In the genomic region with DNA sequence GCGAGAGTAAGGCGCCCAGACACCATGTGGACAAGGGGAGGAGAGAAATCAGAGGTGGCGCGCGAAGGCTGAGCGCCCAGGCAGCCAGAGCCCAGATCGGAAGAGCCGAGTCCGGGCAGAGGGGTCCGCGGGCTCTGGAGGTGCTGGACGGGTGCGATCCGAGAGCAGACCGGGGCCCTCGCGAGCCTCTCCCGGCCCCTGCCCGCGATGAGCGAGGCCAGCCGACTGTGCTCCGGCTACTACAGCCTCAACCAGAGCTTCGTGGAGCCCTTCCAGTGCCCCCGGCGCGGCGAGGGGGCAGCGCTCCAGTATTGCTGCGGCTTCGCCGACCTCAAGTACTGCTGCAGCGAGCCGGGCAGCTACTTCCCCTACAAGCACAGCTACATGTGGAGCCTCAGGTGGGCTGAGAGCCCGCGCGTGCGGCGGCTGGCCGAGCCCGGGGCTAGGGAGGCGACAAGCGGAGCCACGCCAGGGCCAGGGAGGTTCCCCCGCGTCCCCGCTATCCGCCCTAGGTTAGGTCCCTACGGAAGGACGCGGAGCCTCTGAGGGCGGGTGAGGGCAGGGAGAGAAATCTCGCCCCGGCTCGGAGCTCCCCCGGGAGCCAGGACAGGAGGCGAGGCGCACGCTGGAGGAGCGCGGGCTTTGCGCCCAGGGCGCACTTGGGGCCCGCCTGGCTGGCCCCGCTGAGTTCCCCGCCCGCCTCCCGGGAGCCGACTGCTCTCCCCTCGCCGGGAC, we compare ENCODE assay signal across 8 cellular contexts.
DNase-seq lines count a peak whose midpoint lies in the region; ATAC-seq and TF ChIP-seq lines count a peak whose summit lies in the region.

SHISAL2B (plus strand) TSS at position 87 of the 735 bp plus-strand sequence; CDS start at position 208, 121 bp downstream.

- H3K27ac Mint-ChIP-seq in effector memory CD8-positive, alpha-beta T cell = no peak within 1 kb of the TSS
- no peak within 1 kb of the TSS for H3K27ac Mint-ChIP-seq in nephron

- peaks cover 0 to 5% of the 10 kb centered on the region in 2 donors for H3K4me1 Mint-ChIP-seq in effector memory CD8-positive, alpha-beta T cell (ENCODE audit: low read depth in 2 of 2)
- peaks cover 8% of the 10 kb centered on the region for H3K4me1 Mint-ChIP-seq in nephron

- H3K4me3 Mint-ChIP-seq in effector memory CD8-positive, alpha-beta T cell = peak within 1 kb of the TSS; percentile 30 to 49
- H3K4me3 Mint-ChIP-seq in nephron = peak within 1 kb of the TSS; percentile 80 to 84 (median 84)

- H3K36me3 Mint-ChIP-seq in effector memory CD8-positive, alpha-beta T cell (ENCODE audit: insufficient read depth) = no peaks in the 10 kb centered on the region
- H3K36me3 Mint-ChIP-seq in nephron (ENCODE audit: low read depth) = no peaks in the 10 kb centered on the region

- TF ChIP-seq CTCF in nephron (IDR thresholded peaks at IDR 0.05; ENCODE audit: unreplicated experiment in 3 of 3) = no peak

- H3K9me3 Mint-ChIP-seq in effector memory CD8-positive, alpha-beta T cell = no peaks in the 10 kb centered on the region
- no peaks in the 10 kb centered on the region for H3K9me3 Mint-ChIP-seq in nephron

- H3K27me3 Mint-ChIP-seq in effector memory CD8-positive, alpha-beta T cell = peaks cover 52 to 58% of the 10 kb centered on the region in 2 donors
- H3K27me3 Mint-ChIP-seq in nephron (ENCODE audit: low read depth) = peaks cover 69% of the 10 kb centered on the region

- ATAC-seq in effector memory CD8-positive, alpha-beta T cell (replicated peaks) = no peak

- DNase-seq in activated CD8-positive, alpha-beta memory T cell treated with anti-CD3 and anti-CD28 coated beads for 24 hours = peak; percentile 57
- no peak for DNase-seq in activated CD8-positive, alpha-beta memory T cell treated with anti-CD3 and anti-CD28 coated beads, Interleukin-2, amount 50 U/mL, for 4 hours
- peak; percentile 48 for DNase-seq in NCI-H748 treated with DMSO at 0.1 percent for 48 hours (lab: John Stamatoyannopoulos, UW)
- DNase-seq in effector memory CD8-positive, alpha-beta T cell = no peak
- DNase-seq in OCI-M2 (lab: John Stamatoyannopoulos, UW; ENCODE audit: unreplicated experiment) = no peak
- DNase-seq in SW480 (ENCODE audit: low spot score) = no peak
- DNase-seq in NCI-H2029 treated with DMSO at 0.1 percent for 48 hours (lab: John Stamatoyannopoulos, UW) = no peak

Comparison
In these comparisons a context has a peak if more than half of its experiments do, and no peak if none do; other contexts are left out.
1. DNase-seq: peak in activated CD8-positive, alpha-beta memory T cell treated with anti-CD3 and anti-CD28 coated beads for 24 hours (single experiment) and NCI-H748 treated with DMSO at 0.1 percent for 48 hours (single experiment); none in activated CD8-positive, alpha-beta memory T cell treated with anti-CD3 and anti-CD28 coated beads, Interleukin-2, amount 50 U/mL, for 4 hours (single experiment), effector memory CD8-positive, alpha-beta T cell (0 of 3), OCI-M2 (single experiment), SW480 (single experiment) and NCI-H2029 treated with DMSO at 0.1 percent for 48 hours (single experiment).